ENCODE assay signal across 8 cellular contexts in genomic region chr18:11154369-11154982, GRCh38. TPM values are rescaled to one million over a fixed set of nuclear protein-coding genes. Genes with fewer than 3 reads are reported as not detected.
DNase-seq lines count a peak whose midpoint lies in the region; ATAC-seq and TF ChIP-seq lines count a peak whose summit lies in the region.

No MANE protein-coding gene starts in this region.

- H3K36me3 Mint-ChIP-seq in stimulated activated effector memory CD8-positive, alpha-beta T cell treated with anti-CD3 and anti-CD28 coated beads, Interleukin-12 subunit alpha, Interleukin-12 subunit beta, amount 100 ng/mL, for 72 hours: no peaks in the 10 kb centered on the region

- H3K4me3 Mint-ChIP-seq in stimulated activated effector memory CD8-positive, alpha-beta T cell treated with anti-CD3 and anti-CD28 coated beads, Interleukin-12 subunit alpha, Interleukin-12 subunit beta, amount 100 ng/mL, for 72 hours: no peak overlapping the region

- H3K27ac Mint-ChIP-seq in stimulated activated effector memory CD8-positive, alpha-beta T cell treated with anti-CD3 and anti-CD28 coated beads, Interleukin-12 subunit alpha, Interleukin-12 subunit beta, amount 100 ng/mL, for 72 hours: no peak overlapping the region

- H3K27ac ChIP-seq in C4-2B: no peak overlapping the region

- no peaks in the 10 kb centered on the region for H3K9me3 Mint-ChIP-seq in stimulated activated effector memory CD8-positive, alpha-beta T cell treated with anti-CD3 and anti-CD28 coated beads, Interleukin-12 subunit alpha, Interleukin-12 subunit beta, amount 100 ng/mL, for 72 hours

- ATAC-seq in stimulated activated effector memory CD8-positive, alpha-beta T cell treated with anti-CD3 and anti-CD28 coated beads, Interleukin-12 subunit alpha, Interleukin-12 subunit beta, amount 100 ng/mL, for 72 hours: no peak
- no peak for ATAC-seq in GM18867 (IDR thresholded peaks at IDR 0.05; ENCODE audit: unreplicated experiment)

- H3K4me3 ChIP-seq in HFF-Myc (replicated peaks; ENCODE audit: low read depth, low read length) (no peak overlapping the region), fibroblast of villous mesenchyme (ENCODE audit: low read depth, low read length) (no peak overlapping the region)

- H3K4me1 Mint-ChIP-seq in stimulated activated effector memory CD8-positive, alpha-beta T cell treated with anti-CD3 and anti-CD28 coated beads, Interleukin-12 subunit alpha, Interleukin-12 subunit beta, amount 100 ng/mL, for 72 hours: no peaks in the 10 kb centered on the region

- no peak for DNase-seq in HFF-Myc (ENCODE audit: extremely low read depth, low read depth)
- peak; percentile 54 for DNase-seq in RPMI7951 (ENCODE audit: low read depth)
- peak; percentile 73 for DNase-seq in fibroblast of villous mesenchyme (ENCODE audit: low read depth)
- DNase-seq in stromal cell of bone marrow (ENCODE audit: low read depth): peak; percentile 41
- DNase-seq in stimulated activated effector memory CD8-positive, alpha-beta T cell treated with anti-CD3 and anti-CD28 coated beads, Interleukin-12 subunit alpha, Interleukin-12 subunit beta, amount 100 ng/mL, for 72 hours (ENCODE audit: low spot score in 2 of 2): no peak
- DNase-seq in occipital lobe (lab: John Stamatoyannopoulos, UW): no peak

- TF ChIP-seq CTCF in C4-2B (conservative IDR thresholded peaks at IDR 0.05) (peak; percentile 77), HFF-Myc (IDR thresholded peaks at IDR 0.05; ENCODE audit: low read depth, low read length, missing control alignments) (peak; percentile 37), fibroblast of villous mesenchyme (IDR thresholded peaks at IDR 0.05; ENCODE audit: insufficient read depth, low read depth, low read length) (peak; percentile 59)

RNA-seq across cellular contexts. Expression of gene PIEZO2, which starts 5.1 kb away (rescaled TPM):
- total RNA-seq in RPMI7951 (2014; rRNA removed; shearing (Covaris generic)): 10.7 and 10.8 TPM in 2 replicates
- 1.7 and 4.5 TPM in 2 replicates for total RNA-seq in fibroblast of villous mesenchyme
- 8.0 TPM for total RNA-seq in occipital lobe

Comparison
In these comparisons a context has a peak if more than half of its experiments do, and no peak if none do; other contexts are left out.
1. DNase-seq: peak in RPMI7951 (single experiment), fibroblast of villous mesenchyme (single experiment) and stromal cell of bone marrow (single experiment); none in HFF-Myc (single experiment), stimulated activated effector memory CD8-positive, alpha-beta T cell treated with anti-CD3 and anti-CD28 coated beads, Interleukin-12 subunit alpha, Interleukin-12 subunit beta, amount 100 ng/mL, for 72 hours (0 of 2) and occipital lobe (single experiment).
2. Peak in every context shown above with its lines, with median percentiles within 50 percentile points of each other: CTCF ChIP-seq.